In the genomic region with DNA sequence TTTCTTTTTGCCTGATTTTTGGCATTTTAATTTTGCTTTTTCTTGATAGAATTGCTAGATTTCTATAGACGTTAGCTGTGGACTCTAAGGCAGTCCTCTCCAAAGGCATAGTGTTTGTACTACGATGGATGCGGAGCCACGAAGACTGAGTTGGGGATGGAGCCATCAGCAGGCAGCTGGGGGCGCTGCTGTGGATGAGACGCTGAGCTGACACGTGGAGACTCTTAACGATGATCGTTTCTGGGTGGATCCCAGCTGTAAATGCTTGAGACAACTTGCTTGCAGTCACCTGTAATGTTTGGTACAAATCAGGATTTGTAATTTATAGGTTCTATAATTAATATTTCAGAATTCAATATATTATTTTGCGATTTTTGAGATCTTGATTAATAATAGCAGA, we compare ENCODE assay signal across 8 cellular contexts. TPM values are rescaled to one million over a fixed set of nuclear protein-coding genes. Genes with fewer than 3 reads are reported as not detected.
DNase-seq lines count a peak whose midpoint lies in the region; ATAC-seq and TF ChIP-seq lines count a peak whose summit lies in the region.

No MANE protein-coding gene starts in this region.

- DNase-seq in CD1c-positive myeloid dendritic cell (ENCODE audit: extremely low spot score): peak; percentile 24
- peak; percentile 77 for DNase-seq in GM23338 (ENCODE audit: low spot score)
- DNase-seq in lower lobe of right lung: no peak
- DNase-seq in neuronal stem cell (ENCODE audit: low spot score): no peak
- no peak for DNase-seq in NCI-H2227 (lab: John Stamatoyannopoulos, UW; ENCODE audit: unreplicated experiment)
- DNase-seq in middle frontal gyrus (ENCODE audit: extremely low spot score, low spot score): no peak

- H2AK5ac ChIP-seq in neuronal stem cell (ENCODE audit: low read depth, low read length): no peak overlapping the region

- H3K9me3 Mint-ChIP-seq in GM23338: no peaks in the 10 kb centered on the region; the same call in 2 of the 3 replicates
- H3K9me3 Mint-ChIP-seq in activated T-helper 17 cell treated with anti-CD3 and anti-CD28 coated beads, Interleukin-2, amount 50 U/mL, for 72 hours: no peaks in the 10 kb centered on the region

- ATAC-seq in GM23338: peak; percentile 84
- no peak for ATAC-seq in activated T-helper 17 cell treated with anti-CD3 and anti-CD28 coated beads, Interleukin-2, amount 50 U/mL, for 72 hours (replicated peaks)
- no peak for ATAC-seq in lower lobe of right lung
- ATAC-seq in gastroesophageal sphincter: no peak

- no peak overlapping the region for H3K27ac Mint-ChIP-seq in GM23338
- H3K27ac Mint-ChIP-seq in activated T-helper 17 cell treated with anti-CD3 and anti-CD28 coated beads, Interleukin-2, amount 50 U/mL, for 72 hours: peak overlapping the region; percentile 80

- no peak overlapping the region for H3K14ac ChIP-seq in neuronal stem cell (ENCODE audit: low read length)

- no peak overlapping the region for H4K8ac ChIP-seq in neuronal stem cell (ENCODE audit: low read depth, low read length)

- H3K23ac ChIP-seq in neuronal stem cell (ENCODE audit: low read depth, low read length, poor library complexity): no peak overlapping the region

- peak overlapping the region; percentile 2; the same call in 1 of the 2 replicates for H2AFZ ChIP-seq in GM23338
- H2AFZ ChIP-seq in neuronal stem cell (ENCODE audit: low read length): no peak overlapping the region

- no peak overlapping the region for H2BK5ac ChIP-seq in neuronal stem cell (ENCODE audit: low read length)

- TF ChIP-seq CTCF in GM23338 (conservative IDR thresholded peaks at IDR 0.05; ENCODE audit: low read depth in 2 of 2) (peak; percentile 73 to 81), lower lobe of right lung (IDR thresholded peaks at IDR 0.05) (peak; percentile 31), gastroesophageal sphincter (IDR thresholded peaks at IDR 0.05) (no peak)

- peaks cover 15% of the 10 kb centered on the region for H3K27me3 Mint-ChIP-seq in GM23338 (ENCODE audit: insufficient read depth, low read depth, poor library complexity)
- no peaks in the 10 kb centered on the region for H3K27me3 Mint-ChIP-seq in activated T-helper 17 cell treated with anti-CD3 and anti-CD28 coated beads, Interleukin-2, amount 50 U/mL, for 72 hours

- H3F3A ChIP-seq in GM23338 (replicated peaks; ENCODE audit: low read depth): no peaks in the 10 kb centered on the region

- no peak overlapping the region for H2BK120ac ChIP-seq in neuronal stem cell (ENCODE audit: low read depth, low read length)

- no peak overlapping the region for H3K9ac ChIP-seq in neuronal stem cell (ENCODE audit: low read depth, low read length, poor library complexity)

- WGBS in neuronal stem cell (ENCODE audit: extremely low coverage in 2 of 2, insufficient read length in 2 of 2, insufficient replicate concordance in 1 of 2), 2 donors: no CpG with 5 or more reads among the region's 10 CpGs
- WGBS in gastroesophageal sphincter (ENCODE audit: low coverage in 1 of 2), 2 donors: 29 to 52% methylated on average over 3 to 7 of the region's 10 CpGs

- H2BK15ac ChIP-seq in neuronal stem cell (ENCODE audit: low read length): no peak overlapping the region

- TF ChIP-seq POLR2A in gastroesophageal sphincter (IDR thresholded peaks at IDR 0.05): no peak

- H3K9me3 ChIP-seq in lower lobe of right lung (no peaks in the 10 kb centered on the region), neuronal stem cell (replicated peaks in 1 of 2; ENCODE audit: control insufficient read depth in 2 of 2, insufficient read depth in 1 of 2, low read depth in 1 of 2, low read length in 2 of 2) (no peaks in the 10 kb centered on the region), gastroesophageal sphincter (no peaks in the 10 kb centered on the region)

- no peak overlapping the region for H2BK12ac ChIP-seq in neuronal stem cell (ENCODE audit: low read length)

- H3K4ac ChIP-seq in neuronal stem cell (ENCODE audit: low read length): no peak overlapping the region

- H3K36me3 Mint-ChIP-seq in GM23338 (ENCODE audit: low read depth): no peaks in the 10 kb centered on the region
- no peaks in the 10 kb centered on the region for H3K36me3 Mint-ChIP-seq in activated T-helper 17 cell treated with anti-CD3 and anti-CD28 coated beads, Interleukin-2, amount 50 U/mL, for 72 hours (ENCODE audit: low read depth)

- no peak overlapping the region for H4K91ac ChIP-seq in neuronal stem cell (ENCODE audit: low read depth, low read length, poor library complexity)

- H3K4me3 Mint-ChIP-seq in GM23338: no peak overlapping the region
- H3K4me3 Mint-ChIP-seq in activated T-helper 17 cell treated with anti-CD3 and anti-CD28 coated beads, Interleukin-2, amount 50 U/mL, for 72 hours: peak overlapping the region; percentile 68

- H3K36me3 ChIP-seq in GM23338 (ENCODE audit: insufficient read depth) (no peaks in the 10 kb centered on the region), lower lobe of right lung (no peaks in the 10 kb centered on the region), neuronal stem cell (replicated peaks in 1 of 2; ENCODE audit: control insufficient read depth in 2 of 2, insufficient read depth in 2 of 2, low read length in 2 of 2) (no peaks in the 10 kb centered on the region), gastroesophageal sphincter (no peaks in the 10 kb centered on the region)

- H3K4me3 ChIP-seq in GM23338 (no peak overlapping the region), lower lobe of right lung (no peak overlapping the region), neuronal stem cell (ENCODE audit: low read length in 2 of 2) (no peak overlapping the region), gastroesophageal sphincter (no peak overlapping the region)

- H3K4me2 ChIP-seq in GM23338: no peak overlapping the region
- H3K4me2 ChIP-seq in neuronal stem cell (ENCODE audit: insufficient read depth, low read length, poor library complexity, severe bottlenecking): no peak overlapping the region

- H3K27me3 ChIP-seq in GM23338 (ENCODE audit: insufficient read depth) (no peaks in the 10 kb centered on the region), lower lobe of right lung (ENCODE audit: low read depth) (no peaks in the 10 kb centered on the region), neuronal stem cell (ENCODE audit: control insufficient read depth in 3 of 3, insufficient read depth in 3 of 3, low read depth in 1 of 3, low read length in 3 of 3) (no peaks in the 10 kb centered on the region), gastroesophageal sphincter (peaks cover 5% of the 10 kb centered on the region)

- H3K4me1 ChIP-seq in GM23338 (ENCODE audit: insufficient read depth): no peaks in the 10 kb centered on the region
- peaks cover 1% of the 10 kb centered on the region for H3K4me1 ChIP-seq in lower lobe of right lung
- no peaks in the 10 kb centered on the region for H3K4me1 ChIP-seq in neuronal stem cell (ENCODE audit: control insufficient read depth in 2 of 2, insufficient read depth in 1 of 2, low read depth in 1 of 2, low read length in 2 of 2)
- no peaks in the 10 kb centered on the region for H3K4me1 ChIP-seq in gastroesophageal sphincter

- TF ChIP-seq EP300 in gastroesophageal sphincter (IDR thresholded peaks at IDR 0.05): no peak

- no peak overlapping the region for H3K27ac ChIP-seq in GM23338 (ENCODE audit: low read depth)
- H3K27ac ChIP-seq in lower lobe of right lung: no peak overlapping the region
- no peak overlapping the region for H3K27ac ChIP-seq in neuronal stem cell (replicated peaks; ENCODE audit: low read length)
- H3K27ac ChIP-seq in gastroesophageal sphincter: no peak overlapping the region

- no peaks in the 10 kb centered on the region for H3K9me2 ChIP-seq in GM23338 (ENCODE audit: insufficient read depth)

- H3K4me1 Mint-ChIP-seq in GM23338: peaks cover 20% of the 10 kb centered on the region
- H3K4me1 Mint-ChIP-seq in activated T-helper 17 cell treated with anti-CD3 and anti-CD28 coated beads, Interleukin-2, amount 50 U/mL, for 72 hours: peaks cover 25% of the 10 kb centered on the region

- no peak overlapping the region for H3K18ac ChIP-seq in neuronal stem cell (ENCODE audit: low read length)

- H3K79me2 ChIP-seq in GM23338 (replicated peaks; ENCODE audit: insufficient read depth): no peaks in the 10 kb centered on the region

- no peaks in the 10 kb centered on the region for H3K79me1 ChIP-seq in neuronal stem cell (ENCODE audit: low read depth, low read length)

- intact Hi-C loops in lower lobe of right lung (cut with DNase I): no loop called here

- H4K20me1 ChIP-seq in GM23338 (replicated peaks; ENCODE audit: insufficient read depth): 0 out of 2 replicates have a peak, but pooled peaks cover 2% of the 10 kb centered on the region

TF ChIP-seq in GM23338, 12 proteins besides CTCF, POLR2A, EP300 and RAD21 (continues in another document):
- 0 out of 2 replicates have a peak, but pooled peaks have one; percentile 9 for TF ChIP-seq CREB1 (CRISPR knock-in tag; IDR thresholded peaks at IDR 0.05; ENCODE audit: low read depth)

RNA-seq across cellular contexts. Expression of a gene that starts 13.3 kb away (rescaled TPM):
- total RNA-seq in GM23338 (2014; rRNA removed; shearing (Covaris generic)): 32.9 and 46.8 TPM in 2 replicates
- polyA plus RNA-seq in GM23338 (2016; fragmentation: Nextera tagmentation; extraction: Ambion mirVana): 37.1 and 45.9 TPM in 2 replicates
- 100 to 1,000 TPM in 1 of 2 donors, 10 to 100 TPM in 1; 78.1 to 101 TPM for total RNA-seq in activated T-helper 17 cell treated with anti-CD3 and anti-CD28 coated beads, Interleukin-2, amount 50 U/mL, for 72 hours
- total RNA-seq in lower lobe of right lung (51.8 TPM), gastroesophageal sphincter (100 to 1,000 TPM in 1 of 4 donors, 10 to 100 TPM in 3; 63.1 to 472 (median 80.7) TPM)
- 21.8 TPM for polyA plus RNA-seq in neuronal stem cell (2013, experiment 1 of 2)
- polyA plus RNA-seq in neuronal stem cell (2013, experiment 2 of 2): 21.1 TPM

RNA-seq across cellular contexts. Expression of a gene that starts 27.4 kb away (rescaled TPM):
- total RNA-seq in GM23338 (2014; rRNA removed; shearing (Covaris generic)): not detected in 2 replicates
- polyA plus RNA-seq in GM23338 (2016; fragmentation: Nextera tagmentation; extraction: Ambion mirVana): not detected in 2 replicates
- total RNA-seq in activated T-helper 17 cell treated with anti-CD3 and anti-CD28 coated beads, Interleukin-2, amount 50 U/mL, for 72 hours: 1 to 10 TPM in 1 of 2 donors, not detected in 1; 4.2 TPM
- total RNA-seq in lower lobe of right lung: 91.6 TPM
- polyA plus RNA-seq in neuronal stem cell (2013, experiment 1 of 2): not detected
- not detected for polyA plus RNA-seq in neuronal stem cell (2013, experiment 2 of 2)
- 100 to 1,000 TPM; 123 to 541 (median 380) TPM for total RNA-seq in gastroesophageal sphincter

Comparison
In these comparisons a context has a peak if more than half of its experiments do, and no peak if none do; other contexts are left out.
1. DNase-seq: peak in CD1c-positive myeloid dendritic cell (single experiment) and GM23338 (single experiment); none in lower lobe of right lung (single experiment), neuronal stem cell (single experiment), NCI-H2227 (single experiment) and middle frontal gyrus (single experiment).
2. CTCF ChIP-seq: peak in GM23338 (2 of 2) and lower lobe of right lung (single experiment); none in gastroesophageal sphincter (0 of 4).
3. RNA of a gene that starts 27.4 kb away (total RNA-seq): 123 to 541 TPM in gastroesophageal sphincter and 91.6 TPM in lower lobe of right lung (single experiment); 4.2 TPM in activated T-helper 17 cell treated with anti-CD3 and anti-CD28 coated beads, Interleukin-2, amount 50 U/mL, for 72 hours and not detected in GM23338; every median in the first group is over 10 times any median in the second.